ENCODE assay signal across 12 cellular contexts in genomic region chr5:135544666-135545045, GRCh38. TPM values are rescaled to one million over a fixed set of nuclear protein-coding genes. Genes with fewer than 3 reads are reported as not detected.
DNase-seq lines count a peak whose midpoint lies in the region; ATAC-seq and TF ChIP-seq lines count a peak whose summit lies in the region.
"Had no signal": no experiment of that assay in that cellular context is flagged by ENCODE, and none has a peak within 500 bp of the region (broad histone marks: within the 10 kb centered on the region; RNA-seq: fewer than 3 reads in every experiment).

No MANE protein-coding gene starts in this region.

- no peak overlapping the region for H3K27ac Mint-ChIP-seq in H9
- H3K27ac Mint-ChIP-seq in neural progenitor cell = no peak overlapping the region

- H2AK5ac ChIP-seq in H9 (ENCODE audit: insufficient read length, low read length) = no peak overlapping the region

- no peak overlapping the region for H2BK15ac ChIP-seq in H9 (ENCODE audit: low read depth, low read length)

- peaks cover 100% of the 10 kb centered on the region for H3K27me3 ChIP-seq in BLaER1
- peaks cover 96% of the 10 kb centered on the region for H3K27me3 ChIP-seq in H9 (ENCODE audit: insufficient read depth, low read length)
- peaks cover 100% of the 10 kb centered on the region for H3K27me3 ChIP-seq in neural progenitor cell

- H3K27ac ChIP-seq in BLaER1 (no peak overlapping the region), H9 (ENCODE audit: insufficient read length, low read depth, low read length) (no peak overlapping the region), neural progenitor cell (no peak overlapping the region)
- H3K27ac ChIP-seq: body of pancreas had no signal

- no peak overlapping the region for H3T11ph ChIP-seq in H9 (ENCODE audit: low read length)

- H3K4me1 Mint-ChIP-seq in H9 (peaks cover 34 to 50% of the 10 kb centered on the region in 2 experiments), neural progenitor cell (peaks cover 67% of the 10 kb centered on the region)

- H3F3A ChIP-seq in neural progenitor cell (ENCODE audit: low read depth) = peaks cover 48% of the 10 kb centered on the region

- WGBS in H9 (ENCODE audit: extremely low coverage, insufficient read length, low lambda C conversion rate) = no CpG with 5 or more reads among the region's 30 CpGs

- no peak overlapping the region for H4K5ac ChIP-seq in H9 (ENCODE audit: insufficient read length, low read depth, low read length)

- no peaks in the 10 kb centered on the region for H3K9me3 ChIP-seq in BLaER1
- no peaks in the 10 kb centered on the region for H3K9me3 ChIP-seq in H9 (ENCODE audit: control insufficient read depth, low read depth, low read length)
- H3K9me3 ChIP-seq in neural progenitor cell (ENCODE audit: low read depth) = no peaks in the 10 kb centered on the region
- H3K9me3 ChIP-seq: body of pancreas had no signal

- no peak overlapping the region for H3K14ac ChIP-seq in H9 (ENCODE audit: insufficient read depth, low read length)

- H3K9me3 Mint-ChIP-seq in H9 = peaks cover 0 to 3% of the 10 kb centered on the region in 2 experiments; a peak in 3 of 5 replicates
- H3K9me3 Mint-ChIP-seq in neural progenitor cell = peaks cover 3% of the 10 kb centered on the region

- H3K23me2 ChIP-seq in H9 (ENCODE audit: insufficient read length, low read depth, low read length, poor library complexity, severe bottlenecking) = peaks cover 6% of the 10 kb centered on the region

- H3K4me3 ChIP-seq in BLaER1 = peak overlapping the region; percentile 37
- H3K4me3 ChIP-seq in epithelial cell of proximal tubule (ENCODE audit: low read depth, low read length) = peak overlapping the region; percentile 14
- peak overlapping the region; percentile 27 for H3K4me3 ChIP-seq in neural progenitor cell
- H3K4me3 ChIP-seq: HAP-1 had no signal

- ATAC-seq in HG02973 (IDR thresholded peaks at IDR 0.05; ENCODE audit: unreplicated experiment) = no peak
- ATAC-seq: body of pancreas had no signal

- peaks cover 14% of the 10 kb centered on the region for H3K4me1 ChIP-seq in BLaER1
- H3K4me1 ChIP-seq in H9 (ENCODE audit: insufficient read depth, low read length) = no peaks in the 10 kb centered on the region
- H3K4me1 ChIP-seq in neural progenitor cell = peaks cover 47% of the 10 kb centered on the region

- no peak overlapping the region for H2BK5ac ChIP-seq in H9 (ENCODE audit: insufficient read length, low read length)

- H3K36me3 ChIP-seq in BLaER1 (no peaks in the 10 kb centered on the region), neural progenitor cell (no peaks in the 10 kb centered on the region)
- H3K36me3 ChIP-seq: HAP-1 had no signal

- H3K9ac ChIP-seq in BLaER1 (no peak overlapping the region), H9 (ENCODE audit: extremely low read depth, insufficient read length, low read length) (no peak overlapping the region), neural progenitor cell (no peak overlapping the region)

- H3K56ac ChIP-seq in H9 (ENCODE audit: insufficient read length, low read depth, low read length) = no peak overlapping the region

- H3K36me3 Mint-ChIP-seq in H9 (ENCODE audit: insufficient read depth in 1 of 3, low read depth in 3 of 3) (no peaks in the 10 kb centered on the region), neural progenitor cell (no peaks in the 10 kb centered on the region)

- H2AFZ ChIP-seq in H9 (ENCODE audit: low read length) = no peak overlapping the region
- no peak overlapping the region for H2AFZ ChIP-seq in neural progenitor cell (replicated peaks)

- peak overlapping the region in 1 of 2 experiments; percentile 76; a peak in 2 of 5 replicates for H3K4me3 Mint-ChIP-seq in H9
- H3K4me3 Mint-ChIP-seq in neural progenitor cell = peak overlapping the region; percentile 83

- no peak for TF ChIP-seq CTCF in H9 (conservative IDR thresholded peaks at IDR 0.05)
- no peak for TF ChIP-seq CTCF in epithelial cell of proximal tubule (conservative IDR thresholded peaks at IDR 0.05; ENCODE audit: low read depth, low read length)
- no peak for TF ChIP-seq CTCF in neural progenitor cell (IDR thresholded peaks at IDR 0.05)

- H3K23ac ChIP-seq in H9 (ENCODE audit: insufficient read length, low read depth, low read length) = no peak overlapping the region

- H3K79me2 ChIP-seq in H9 (ENCODE audit: insufficient read depth, low read length) (no peaks in the 10 kb centered on the region), neural progenitor cell (ENCODE audit: low read depth) (no peaks in the 10 kb centered on the region)

- H3K4ac ChIP-seq in H9 (ENCODE audit: low read depth, low read length) = no peak overlapping the region

- no peak overlapping the region for H3K18ac ChIP-seq in H9 (ENCODE audit: insufficient read length, low read depth, low read length)

- no peak overlapping the region for H4K91ac ChIP-seq in H9 (ENCODE audit: insufficient read length, low read depth, low read length)

- H3K4me2 ChIP-seq in BLaER1 (peak overlapping the region; percentile 80; the same call in 1 of the 2 replicates), H9 (ENCODE audit: insufficient read depth, insufficient read length, low read length) (peak overlapping the region; percentile 40), neural progenitor cell (peak overlapping the region; percentile 72)

- DNase-seq in H9 (no peak), epithelial cell of proximal tubule (ENCODE audit: low read depth) (no peak), neural progenitor cell (ENCODE audit: low spot score) (peak; percentile 66), A172 (ENCODE audit: low spot score) (no peak), H4 (ENCODE audit: low spot score) (no peak), NCI-H1417 (lab: John Stamatoyannopoulos, UW) (no peak)
- DNase-seq: body of pancreas, DND-41 had no signal

- H3K27me3 Mint-ChIP-seq in H9 (ENCODE audit: low read depth) (peaks cover 99% of the 10 kb centered on the region), neural progenitor cell (ENCODE audit: insufficient read depth, low read depth) (peaks cover 86% of the 10 kb centered on the region)

- H4K20me1 ChIP-seq in BLaER1 = peaks cover 38% of the 10 kb centered on the region
- no peaks in the 10 kb centered on the region for H4K20me1 ChIP-seq in H9 (ENCODE audit: control insufficient read depth, insufficient read depth, insufficient read length)
- H4K20me1 ChIP-seq in neural progenitor cell (ENCODE audit: low read depth) = peaks cover 98% of the 10 kb centered on the region

- no peaks in the 10 kb centered on the region for H3K79me1 ChIP-seq in H9 (ENCODE audit: insufficient read depth, low read depth, low read length, poor library complexity, severe bottlenecking)

- no peak overlapping the region for H2BK20ac ChIP-seq in H9 (ENCODE audit: low read depth, low read length, poor library complexity, severe bottlenecking)

- no peak overlapping the region for H2BK120ac ChIP-seq in H9 (ENCODE audit: low read depth, low read length, poor library complexity, severe bottlenecking)

- no peak overlapping the region for H4K8ac ChIP-seq in H9 (replicated peaks; ENCODE audit: insufficient read length, low read depth, low read length)

- no peak overlapping the region for H2BK12ac ChIP-seq in H9 (ENCODE audit: insufficient read length, low read depth, low read length)

RNA-seq across cellular contexts. Expression of gene NEUROG1, which starts 8.9 kb away (rescaled TPM):
- not detected in 2 replicates for total RNA-seq in H9 (2021)
- not detected in 2 replicates for total RNA-seq in epithelial cell of proximal tubule
- total RNA-seq in neural progenitor cell (ENCODE audit: low replicate concordance) = not detected in 2 replicates
- not detected in 2 replicates for total RNA-seq in A172 (2014; rRNA removed; shearing (Covaris generic))
- total RNA-seq in H4 (2014; rRNA removed; shearing (Covaris generic)) = not detected in 2 replicates
- total RNA-seq: body of pancreas, omental fat pad had no signal

RNA-seq across cellular contexts. Expression of gene CXCL14, which starts 34.1 kb away (rescaled TPM):
- 1.1 TPM in 2 replicates for total RNA-seq in H9 (2021)
- total RNA-seq in epithelial cell of proximal tubule = 0.06 and 0.14 TPM in 2 replicates
- total RNA-seq in neural progenitor cell (ENCODE audit: low replicate concordance) = 0.45 TPM in 1 of 2 replicates, not detected in the other
- not detected in 2 replicates for total RNA-seq in A172 (2014; rRNA removed; shearing (Covaris generic))
- 1.4 and 1.7 TPM in 2 replicates for total RNA-seq in H4 (2014; rRNA removed; shearing (Covaris generic))
